In genomic region chr11:65150513-65151271, GRCh38 we compare ENCODE assay signal across 8 cellular contexts. TPM values are rescaled to one million over a fixed set of nuclear protein-coding genes. Genes with fewer than 3 reads are reported as not detected.
A peak's percentile ranks its signal among the peaks of the same experiment; 100 is the strongest.
DNase-seq lines count a peak whose midpoint lies in the region; ATAC-seq and TF ChIP-seq lines count a peak whose summit lies in the region.

No MANE protein-coding gene starts in this region.

- WGBS in hepatocyte (ENCODE audit: low lambda C conversion rate, missing lambda C conversion rate): 43% methylated on average over 12 of the region's 12 CpGs

- peak; percentile 44 for DNase-seq in AG09309 (ENCODE audit: low read depth)
- DNase-seq in GM13977 (ENCODE audit: low spot score): peak; percentile 39
- peak; percentile 58 for DNase-seq in NCI-H460 (ENCODE audit: extremely low read depth, low read depth)
- DNase-seq in ascending aorta (ENCODE audit: low spot score in 2 of 2): peak; percentile 90 to 96
- DNase-seq in hepatocyte (ENCODE audit: low spot score): peak; percentile 84
- peak; percentile 47 for DNase-seq in skeletal muscle cell (ENCODE audit: low read depth)
- DNase-seq in NAMALWA (ENCODE audit: low spot score): no peak

- H3K9me3 ChIP-seq in ascending aorta: no peaks in the 10 kb centered on the region
- H3K9me3 ChIP-seq in hepatocyte (ENCODE audit: low read depth): no peaks in the 10 kb centered on the region

- in situ Hi-C loops in GM13977 (cut with MboI; ENCODE audit: low pct_unique_long_range_greater_than_20kb, low sequenced_read_pairs, unreplicated experiment): no loop called here

- no peaks in the 10 kb centered on the region for H3K9me2 ChIP-seq in hepatocyte (replicated peaks; ENCODE audit: insufficient read depth)

- intact Hi-C loops in ascending aorta (cut with DNase I): loop anchor here (2.0 kb wide), 1 partner anchor 16 kb away; the partner anchor contains the start of gene SYVN1

- no peaks in the 10 kb centered on the region for H3K79me2 ChIP-seq in hepatocyte

- H3K4me3 ChIP-seq in AG09309 (ENCODE audit: control insufficient read depth, low read depth, low read length) (no peak overlapping the region), ascending aorta (peak overlapping the region in 1 of 2 donors; percentile 19), hepatocyte (no peak overlapping the region), skeletal muscle cell (ENCODE audit: low read depth, low read length) (no peak overlapping the region)

- H2AFZ ChIP-seq in hepatocyte: no peak overlapping the region

- ATAC-seq in GM21381 (IDR thresholded peaks at IDR 0.05; ENCODE audit: unreplicated experiment): no peak

- H3K36me3 ChIP-seq in ascending aorta (no peaks in the 10 kb centered on the region), hepatocyte (replicated peaks; ENCODE audit: insufficient read depth, low read depth) (no peaks in the 10 kb centered on the region)

- H3K4me1 ChIP-seq in ascending aorta (peaks cover 0 to 11% of the 10 kb centered on the region in 2 donors), hepatocyte (ENCODE audit: insufficient read depth) (peaks cover 8% of the 10 kb centered on the region)

- H3K27me3 ChIP-seq in ascending aorta (no peaks in the 10 kb centered on the region), hepatocyte (no peaks in the 10 kb centered on the region)

- H3K4me2 ChIP-seq in hepatocyte: peak overlapping the region; percentile 38

- H3K27ac ChIP-seq in ascending aorta (peak overlapping the region; percentile 68 to 73), hepatocyte (peak overlapping the region; percentile 25)

- H4K20me1 ChIP-seq in hepatocyte (ENCODE audit: insufficient read depth, poor library complexity, severe bottlenecking): no peaks in the 10 kb centered on the region

- TF ChIP-seq CTCF in AG09309 (IDR thresholded peaks at IDR 0.05; ENCODE audit: control insufficient read depth, insufficient read depth, low read depth, low read length, missing control alignments) (no peak), GM13977 (IDR thresholded peaks at IDR 0.05; ENCODE audit: extremely low read depth, insufficient read depth, missing control alignments) (no peak), ascending aorta (IDR thresholded peaks at IDR 0.05) (no peak), hepatocyte (IDR thresholded peaks at IDR 0.05; ENCODE audit: poor library complexity) (no peak)

RNA-seq across cellular contexts. Expression of gene SYVN1, which starts 16.4 kb away (rescaled TPM):
- total RNA-seq in NCI-H460 (2014; rRNA removed; shearing (Covaris generic)): 12.9 and 15.7 TPM in 2 replicates
- polyA plus RNA-seq in NCI-H460 (2014; cell fraction: nucleus; rRNA removed): 20.4 and 23.0 TPM in 2 replicates
- total RNA-seq in ascending aorta: 229 TPM
- total RNA-seq in hepatocyte: 27.3 and 27.7 TPM in 2 replicates
- polyA plus RNA-seq in hepatocyte: 31.8 and 35.7 TPM in 2 replicates

RNA-seq across cellular contexts. Expression of gene SPDYC, which starts 19.3 kb away (rescaled TPM):
- total RNA-seq in NCI-H460 (2014; rRNA removed; shearing (Covaris generic)): not detected in 2 replicates
- not detected in 2 replicates for polyA plus RNA-seq in NCI-H460 (2014; cell fraction: nucleus; rRNA removed)
- not detected for total RNA-seq in ascending aorta
- not detected in 2 replicates for total RNA-seq in hepatocyte
- polyA plus RNA-seq in hepatocyte: not detected in 2 replicates

RNA-seq across cellular contexts. Expression of gene MRPL49, which starts 28.6 kb away (rescaled TPM):
- 50.8 and 62.0 TPM in 2 replicates for total RNA-seq in NCI-H460 (2014; rRNA removed; shearing (Covaris generic))
- 40.9 and 45.8 TPM in 2 replicates for polyA plus RNA-seq in NCI-H460 (2014; cell fraction: nucleus; rRNA removed)
- 43.2 TPM for total RNA-seq in ascending aorta
- total RNA-seq in hepatocyte: 57.6 and 71.0 TPM in 2 replicates
- 46.2 and 46.8 TPM in 2 replicates for polyA plus RNA-seq in hepatocyte

RNA-seq across cellular contexts. Expression of gene FAU, which starts 28.8 kb away (rescaled TPM):
- 345 and 467 TPM in 2 replicates for total RNA-seq in NCI-H460 (2014; rRNA removed; shearing (Covaris generic))
- 741 and 870 TPM in 2 replicates for polyA plus RNA-seq in NCI-H460 (2014; cell fraction: nucleus; rRNA removed)
- total RNA-seq in ascending aorta (1,253 TPM), hepatocyte (211 and 264 TPM in 2 replicates)
- polyA plus RNA-seq in hepatocyte: 434 and 462 TPM in 2 replicates

RNA-seq across cellular contexts. Expression of gene CAPN1, which starts 31.0 kb away (rescaled TPM):
- 42.2 and 46.7 TPM in 2 replicates for total RNA-seq in NCI-H460 (2014; rRNA removed; shearing (Covaris generic))
- 108 and 127 TPM in 2 replicates for polyA plus RNA-seq in NCI-H460 (2014; cell fraction: nucleus; rRNA removed)
- total RNA-seq in ascending aorta: 239 TPM
- 115 and 133 TPM in 2 replicates for total RNA-seq in hepatocyte
- polyA plus RNA-seq in hepatocyte: 178 and 202 TPM in 2 replicates
